1 cellular context compared by ENCODE assay signal in the genomic region with DNA sequence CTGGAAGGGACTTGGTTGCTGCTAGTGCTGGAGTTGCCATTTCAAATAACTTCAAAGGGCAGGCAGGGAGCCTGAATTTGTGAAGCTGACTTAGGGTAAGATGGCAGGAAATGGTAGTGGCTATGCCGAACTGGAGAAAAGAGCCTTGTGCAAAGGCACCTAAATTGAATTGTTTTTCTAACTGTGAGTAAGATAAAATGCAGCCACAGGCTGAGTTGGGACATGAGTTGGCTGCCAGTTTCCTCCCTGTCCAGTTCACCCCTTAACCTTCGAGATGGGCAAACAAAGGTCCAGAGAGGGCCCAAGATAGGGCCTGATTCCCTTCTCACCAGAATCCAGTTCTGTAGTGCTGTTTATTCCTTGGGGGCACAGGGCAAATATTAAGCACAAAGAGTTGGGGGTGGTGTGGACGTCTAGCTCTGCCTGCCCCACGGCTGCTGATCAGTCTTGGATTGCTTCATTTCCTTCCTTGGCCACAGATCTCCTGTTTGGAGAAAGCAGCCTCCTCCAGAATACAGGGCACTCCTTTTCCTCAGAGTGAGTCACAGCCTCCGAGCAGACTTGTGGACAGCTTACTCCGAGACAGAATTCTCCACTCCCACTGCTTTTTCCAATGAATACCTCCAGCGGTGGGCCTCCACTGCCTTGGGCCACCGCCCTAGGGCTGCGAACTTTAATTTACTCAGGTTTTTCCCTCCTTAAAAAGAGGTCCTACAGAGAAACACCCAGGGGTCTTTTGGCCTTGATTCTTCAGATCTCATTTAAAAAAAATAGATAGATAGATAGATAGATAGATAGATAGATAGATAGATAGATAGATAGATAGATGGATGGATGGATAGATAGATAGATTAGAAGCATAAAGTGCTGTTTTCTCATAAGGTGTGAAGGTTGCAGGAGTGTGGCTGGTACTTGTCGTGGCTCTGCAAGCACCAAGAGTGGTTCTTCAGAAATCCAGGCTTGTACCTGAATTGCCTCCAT.
TF ChIP-seq lines count a peak whose summit lies in the region.

No MANE protein-coding gene starts in this region.

TF ChIP-seq in IMR-90, 13 proteins besides CTCF, POLR2A, EP300 and RAD21:
- TF ChIP-seq, protein P1, sequence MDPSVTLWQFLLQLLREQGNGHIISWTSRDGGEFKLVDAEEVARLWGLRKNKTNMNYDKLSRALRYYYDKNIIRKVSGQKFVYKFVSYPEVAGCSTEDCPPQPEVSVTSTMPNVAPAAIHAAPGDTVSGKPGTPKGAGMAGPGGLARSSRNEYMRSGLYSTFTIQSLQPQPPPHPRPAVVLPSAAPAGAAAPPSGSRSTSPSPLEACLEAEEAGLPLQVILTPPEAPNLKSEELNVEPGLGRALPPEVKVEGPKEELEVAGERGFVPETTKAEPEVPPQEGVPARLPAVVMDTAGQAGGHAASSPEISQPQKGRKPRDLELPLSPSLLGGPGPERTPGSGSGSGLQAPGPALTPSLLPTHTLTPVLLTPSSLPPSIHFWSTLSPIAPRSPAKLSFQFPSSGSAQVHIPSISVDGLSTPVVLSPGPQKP (IDR thresholded peaks at IDR 0.05; ENCODE audit: borderline replicate concordance, low read depth, low read length), result no peak
- TF ChIP-seq RCOR1 (IDR thresholded peaks at IDR 0.05; ENCODE audit: insufficient replicate concordance, low read length) (no peak), CHD1 (IDR thresholded peaks at IDR 0.05; ENCODE audit: low read depth, low read length) (no peak), CEBPB (IDR thresholded peaks at IDR 0.05; ENCODE audit: low read depth, low read length) (peak; percentile 98), NFE2L2 (IDR thresholded peaks at IDR 0.05; ENCODE audit: low read depth, low read length) (no peak), RFX5 (IDR thresholded peaks at IDR 0.05; ENCODE audit: low read depth, low read length) (no peak), FOS (IDR thresholded peaks at IDR 0.05; ENCODE audit: low read depth, low read length) (peak; percentile 71), BHLHE40 (IDR thresholded peaks at IDR 0.05; ENCODE audit: low read depth, low read length) (peak; percentile 31; the same call in 1 of the 2 replicates), SMC3 (IDR thresholded peaks at IDR 0.05; ENCODE audit: low read depth, low read length) (no peak), MAZ (IDR thresholded peaks at IDR 0.05; ENCODE audit: borderline replicate concordance, low read depth, low read length) (peak; percentile 18; the same call in 1 of the 2 replicates), MAFK (IDR thresholded peaks at IDR 0.05; ENCODE audit: low read depth, low read length) (no peak), MXI1 (IDR thresholded peaks at IDR 0.05; ENCODE audit: borderline replicate concordance, low read depth, low read length) (peak; percentile 45; the same call in 1 of the 2 replicates)
- TF ChIP-seq, protein P2, sequence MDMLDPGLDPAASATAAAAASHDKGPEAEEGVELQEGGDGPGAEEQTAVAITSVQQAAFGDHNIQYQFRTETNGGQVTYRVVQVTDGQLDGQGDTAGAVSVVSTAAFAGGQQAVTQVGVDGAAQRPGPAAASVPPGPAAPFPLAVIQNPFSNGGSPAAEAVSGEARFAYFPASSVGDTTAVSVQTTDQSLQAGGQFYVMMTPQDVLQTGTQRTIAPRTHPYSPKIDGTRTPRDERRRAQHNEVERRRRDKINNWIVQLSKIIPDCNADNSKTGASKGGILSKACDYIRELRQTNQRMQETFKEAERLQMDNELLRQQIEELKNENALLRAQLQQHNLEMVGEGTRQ (IDR thresholded peaks at IDR 0.05; ENCODE audit: low read depth, low read length), result no peak
